ENCODE assay signal across 15 cellular contexts in genomic region chr2:381919-382833, GRCh38.
DNase-seq lines count a peak whose midpoint lies in the region; ATAC-seq and TF ChIP-seq lines count a peak whose summit lies in the region.
"Had no signal": no experiment of that assay in that cellular context is flagged by ENCODE, and none has a peak within 500 bp of the region (broad histone marks: within the 10 kb centered on the region; RNA-seq: fewer than 3 reads in every experiment).

No MANE protein-coding gene starts in this region.

- CTCF ChIA-PET in Caco-2 (lab: Charles Lee) = no interaction called here

- intact Hi-C loops in lower lobe of right lung (cut with DNase I) (no loop called here), Caco-2 (cut with micrococcal nuclease; ENCODE audit: unreplicated experiment) (no loop called here)

- H3K27me3 ChIP-seq in iPS-20b (ENCODE audit: insufficient read depth, low read length) (peaks cover 20% of the 10 kb centered on the region), neural progenitor cell (peaks cover 7% of the 10 kb centered on the region), lower lobe of right lung (ENCODE audit: low read depth) (no peaks in the 10 kb centered on the region), Caco-2 (replicated peaks; ENCODE audit: control insufficient read depth, insufficient read depth, low read length) (no peaks in the 10 kb centered on the region)
- H3K27me3 ChIP-seq: BE2C had no signal

- H3K36me3 Mint-ChIP-seq in neural progenitor cell (peaks cover 5% of the 10 kb centered on the region), Caco-2 (ENCODE audit: insufficient read depth, unreplicated experiment) (no peaks in the 10 kb centered on the region)

- H3K4me3 Mint-ChIP-seq in neural progenitor cell (no peak overlapping the region), Caco-2 (ENCODE audit: unreplicated experiment) (no peak overlapping the region)
- H3K4me3 Mint-ChIP-seq: CD4-positive, alpha-beta memory T cell; IgD-negative memory B cell had no signal

- DNase-seq in neural progenitor cell (ENCODE audit: low spot score) = no peak
- no peak for DNase-seq in HuH-7.5 (ENCODE audit: low spot score)
- no peak for DNase-seq in lower lobe of right lung
- no peak for DNase-seq in Caco-2
- DNase-seq: BE2C; CD4-positive, alpha-beta memory T cell; DMS153; DMS79 treated with DMSO at 0.1 percent for 48 hours; EL had no signal

- no peaks in the 10 kb centered on the region for H3K36me3 ChIP-seq in iPS-20b (ENCODE audit: insufficient read depth, low read depth, low read length)
- H3K36me3 ChIP-seq in neural progenitor cell = no peaks in the 10 kb centered on the region
- no peaks in the 10 kb centered on the region for H3K36me3 ChIP-seq in lower lobe of right lung
- no peaks in the 10 kb centered on the region for H3K36me3 ChIP-seq in Caco-2 (ENCODE audit: control insufficient read depth, insufficient read depth, low read length)
- H3K36me3 ChIP-seq: BE2C had no signal

- no peaks in the 10 kb centered on the region for H3K9me3 ChIP-seq in iPS-20b (ENCODE audit: insufficient read depth, low read depth, low read length)
- no peaks in the 10 kb centered on the region for H3K9me3 ChIP-seq in neural progenitor cell (ENCODE audit: low read depth)
- H3K9me3 ChIP-seq in lower lobe of right lung = peaks cover 6% of the 10 kb centered on the region
- no peaks in the 10 kb centered on the region for H3K9me3 ChIP-seq in Caco-2
- H3K9me3 ChIP-seq: A549, BE2C had no signal

- H3K9ac ChIP-seq in iPS-20b (ENCODE audit: low read depth, low read length) = no peak overlapping the region
- no peak overlapping the region for H3K9ac ChIP-seq in neural progenitor cell

- POLR2A ChIA-PET in Caco-2 (lab: Charles Lee) = no interaction called here

- H4K20me1 ChIP-seq in neural progenitor cell (ENCODE audit: low read depth) = no peaks in the 10 kb centered on the region

- no peaks in the 10 kb centered on the region for H3K79me2 ChIP-seq in neural progenitor cell (ENCODE audit: low read depth)

- H3F3A ChIP-seq in neural progenitor cell (ENCODE audit: low read depth) = peaks cover 12% of the 10 kb centered on the region

- BruUV-seq in Caco-2 (replicated peaks; lab: Mats Ljungman, UMichigan) = no TSS peak

- TF ChIP-seq CTCF in neural progenitor cell (IDR thresholded peaks at IDR 0.05) (no peak), lower lobe of right lung (IDR thresholded peaks at IDR 0.05) (no peak), Caco-2 (IDR thresholded peaks at IDR 0.05; ENCODE audit: insufficient read depth in 1 of 2, low read depth in 1 of 2, low read length in 1 of 2, severe bottlenecking in 1 of 2, unreplicated experiment in 1 of 2) (no peak)

- H2AFZ ChIP-seq in neural progenitor cell (replicated peaks) = peak overlapping the region; percentile 96

- H3K27ac ChIP-seq in angular gyrus (ENCODE audit: low read depth, low read length) (peak overlapping the region; percentile 29), iPS-20b (ENCODE audit: low read length) (no peak overlapping the region), neural progenitor cell (no peak overlapping the region), lower lobe of right lung (no peak overlapping the region)
- H3K27ac ChIP-seq: A549, C4-2B had no signal

- H3K4me1 ChIP-seq in iPS-20b (ENCODE audit: insufficient read depth, low read length) = peaks cover 10% of the 10 kb centered on the region; the same call in 1 of the 2 replicates
- peaks cover 20% of the 10 kb centered on the region for H3K4me1 ChIP-seq in neural progenitor cell
- H3K4me1 ChIP-seq in lower lobe of right lung = no peaks in the 10 kb centered on the region
- no peaks in the 10 kb centered on the region for H3K4me1 ChIP-seq in Caco-2
- H3K4me1 ChIP-seq: A549, BE2C had no signal

- peaks cover 4% of the 10 kb centered on the region for H3K27me3 Mint-ChIP-seq in neural progenitor cell (ENCODE audit: insufficient read depth, low read depth)
- H3K27me3 Mint-ChIP-seq in Caco-2 (ENCODE audit: insufficient read depth, unreplicated experiment) = no peaks in the 10 kb centered on the region

- H3K27ac Mint-ChIP-seq in neural progenitor cell = no peak overlapping the region
- H3K27ac Mint-ChIP-seq in Caco-2 (ENCODE audit: unreplicated experiment) = no peak overlapping the region
- H3K27ac Mint-ChIP-seq: IgD-negative memory B cell had no signal

- ATAC-seq in HG03432 (IDR thresholded peaks at IDR 0.05; ENCODE audit: unreplicated experiment) (no peak), lower lobe of right lung (no peak)

- peaks cover 36% of the 10 kb centered on the region for H3K4me1 Mint-ChIP-seq in neural progenitor cell
- H3K4me1 Mint-ChIP-seq in Caco-2 (ENCODE audit: low read depth, unreplicated experiment) = no peaks in the 10 kb centered on the region
- H3K4me1 Mint-ChIP-seq: CD4-positive, alpha-beta memory T cell had no signal

- peaks cover 34% of the 10 kb centered on the region for H3K9me3 Mint-ChIP-seq in neural progenitor cell
- peaks cover 15% of the 10 kb centered on the region for H3K9me3 Mint-ChIP-seq in Caco-2 (ENCODE audit: unreplicated experiment)

- peak overlapping the region; percentile 22 for H3K4me2 ChIP-seq in neural progenitor cell
- H3K4me2 ChIP-seq: A549 had no signal

- peak overlapping the region; percentile 39; the same call in 1 of the 2 replicates for H3K4me3 ChIP-seq in iPS-20b (ENCODE audit: low read length)
- no peak overlapping the region for H3K4me3 ChIP-seq in neural progenitor cell
- no peak overlapping the region for H3K4me3 ChIP-seq in lower lobe of right lung
- H3K4me3 ChIP-seq in Caco-2 (ENCODE audit: low read depth, low read length) = no peak overlapping the region
- H3K4me3 ChIP-seq: A549 had no signal
